In genomic region chr9:136807281-136808074, GRCh38 we compare ENCODE assay signal across 8 cellular contexts. TPM values are rescaled to one million over a fixed set of nuclear protein-coding genes. Genes with fewer than 3 reads are reported as not detected.
DNase-seq lines count a peak whose midpoint lies in the region; ATAC-seq, FAIRE-seq and TF ChIP-seq lines count a peak whose summit lies in the region.

RABL6 (plus strand) TSS chr9:136807948; CDS start chr9:136808197, 249 bp downstream.

- H3K36me3 ChIP-seq in brain microvascular endothelial cell (replicated peaks): no peaks in the 10 kb centered on the region
- peaks cover 7% of the 10 kb centered on the region for H3K36me3 ChIP-seq in iPS-18a (ENCODE audit: control insufficient read depth, low read depth, low read length)
- H3K36me3 ChIP-seq in skeletal muscle tissue (ENCODE audit: control insufficient read depth in 3 of 3, insufficient read depth in 3 of 3, low read length in 3 of 3): peaks cover 0 to 6% (median 2%) of the 10 kb centered on the region in 3 donors

- H3K36me3 Mint-ChIP-seq in HFFc6 (ENCODE audit: low read depth): peaks cover 16% of the 10 kb centered on the region

- peaks cover 30% of the 10 kb centered on the region for H3K4me1 Mint-ChIP-seq in HFFc6 (ENCODE audit: low read depth)

- H3K4me3 Mint-ChIP-seq in HFFc6: peak within 1 kb of the TSS; percentile 88

- H3K27ac ChIP-seq in brain microvascular endothelial cell (peak within 1 kb of the TSS; percentile 11), iPS-18a (ENCODE audit: low read length) (no peak within 1 kb of the TSS), skeletal muscle tissue (ENCODE audit: low read depth, low read length) (peak within 1 kb of the TSS; percentile 81)

- H3K27me3 ChIP-seq in brain microvascular endothelial cell (replicated peaks) (no peaks in the 10 kb centered on the region), iPS-18a (ENCODE audit: control insufficient read depth, insufficient read depth, low read length) (no peaks in the 10 kb centered on the region), skeletal muscle tissue (ENCODE audit: control insufficient read depth in 3 of 3, insufficient read depth in 3 of 3, low read length in 3 of 3) (peaks cover under 1 to 1% (median under 1%) of the 10 kb centered on the region in 3 donors)

- no peaks in the 10 kb centered on the region for H3K9me3 ChIP-seq in iPS-18a (ENCODE audit: control insufficient read depth, low read depth, low read length)
- no peaks in the 10 kb centered on the region for H3K9me3 ChIP-seq in skeletal muscle tissue (ENCODE audit: control insufficient read depth in 3 of 3, low read length in 3 of 3)

- no peaks in the 10 kb centered on the region for H3K9me3 Mint-ChIP-seq in HFFc6

- peak; percentile 98 for DNase-seq in GM12892 (ENCODE audit: insufficient read length)
- DNase-seq in HFFc6: peak; percentile 49
- peak; percentile 66 for DNase-seq in NCI-H1092 (lab: John Stamatoyannopoulos, UW)
- peak; percentile 85 for DNase-seq in UCSD-AML1 (lab: John Stamatoyannopoulos, UW; ENCODE audit: unreplicated experiment)
- peak; percentile 35 for DNase-seq in brain microvascular endothelial cell

- in situ Hi-C loops in brain microvascular endothelial cell (cut with HindIII; ENCODE audit: low pct_ligation_motif_present, low sequenced_read_pairs): loop anchor here (25.0 kb wide), 1 partner anchor 230 kb away; the partner anchor contains the start of genes ABCA2, FUT7 and NPDC1

- H3K9ac ChIP-seq in iPS-18a (ENCODE audit: low read length): peak within 1 kb of the TSS; percentile 71
- H3K9ac ChIP-seq in skeletal muscle tissue (ENCODE audit: low read depth in 1 of 3, low read length in 3 of 3): peak within 1 kb of the TSS; percentile 77 to 91 (median 83)

- peaks cover 3% of the 10 kb centered on the region for H3K4me1 ChIP-seq in iPS-18a (ENCODE audit: control insufficient read depth, low read depth, low read length)
- peaks cover 25 to 36% (median 29%) of the 10 kb centered on the region in 3 donors for H3K4me1 ChIP-seq in skeletal muscle tissue (ENCODE audit: control insufficient read depth in 3 of 3, insufficient read depth in 3 of 3, low read length in 3 of 3)

- no peaks in the 10 kb centered on the region for H3K27me3 Mint-ChIP-seq in HFFc6 (ENCODE audit: insufficient read depth)

- H3K27ac Mint-ChIP-seq in HFFc6: peak within 1 kb of the TSS; percentile 69

- TF ChIP-seq CTCF in HFFc6 (IDR thresholded peaks at IDR 0.05): no peak
- TF ChIP-seq CTCF in brain microvascular endothelial cell (IDR thresholded peaks at IDR 0.05; ENCODE audit: low read depth, low read length, missing control alignments): no peak

- peak; percentile 87 for FAIRE-seq in GM12892 (lab: Jason Lieb, UNC)

- H3K4me3 ChIP-seq in brain microvascular endothelial cell (ENCODE audit: low read depth, low read length) (peak within 1 kb of the TSS; percentile 81), iPS-18a (ENCODE audit: low read length) (peak within 1 kb of the TSS; percentile 74), skeletal muscle tissue (ENCODE audit: low read length in 3 of 3) (peak within 1 kb of the TSS; percentile 78 to 89 (median 87))

- TF ChIP-seq POLR2A in GM12892 (IDR thresholded peaks at IDR 0.05; ENCODE audit: low read depth, low read length): peak; percentile 93

- no peak for ATAC-seq in GM18870 (IDR thresholded peaks at IDR 0.05; ENCODE audit: unreplicated experiment)

RNA-seq across cellular contexts. Expression of gene RABL6, which starts in this region (rescaled TPM):
- polyA plus RNA-seq in GM12892 (2012; ENCODE audit: missing spikeins): 32.5 TPM
- 10 to 100 TPM; 77.8 to 87.7 (median 84.0) TPM for total RNA-seq in HFFc6 (2021; fragmentation: NEBNext Ultra II Directional; extraction: Animal tissue kit (Norgen Biotek cat#: 25700))
- total RNA-seq in skeletal muscle tissue: 34.4 TPM

Comparison
In these comparisons a context has a peak if more than half of its experiments do, and no peak if none do; other contexts are left out.
1. DNase-seq: peak in every context shown above with its lines; median percentile 98 in GM12892; 85 in UCSD-AML1; 66 in NCI-H1092; 49 in HFFc6; 35 in brain microvascular endothelial cell.